20 cellular contexts compared by ENCODE assay signal in the genomic region with DNA sequence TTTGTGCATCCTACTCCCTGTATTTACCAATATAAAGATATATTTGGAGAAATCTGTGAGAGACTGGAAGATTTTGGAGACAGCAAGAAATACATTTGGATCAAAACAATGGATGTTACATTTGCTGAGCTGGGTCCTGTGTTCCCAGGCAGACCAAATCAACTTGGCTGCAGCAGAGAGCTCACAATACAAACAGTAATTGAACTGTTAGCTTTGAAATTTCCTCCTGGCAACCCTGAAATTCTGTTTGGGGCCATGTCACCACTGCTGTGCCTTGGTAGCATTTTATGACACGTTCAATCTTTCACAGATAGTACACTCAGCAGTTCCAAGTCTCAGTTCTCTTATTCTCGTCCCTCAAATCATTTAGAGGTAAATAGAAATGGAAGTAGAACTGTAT.
A peak's percentile ranks its signal among the peaks of the same experiment; 100 is the strongest.
DNase-seq lines count a peak whose midpoint lies in the region; ATAC-seq and TF ChIP-seq lines count a peak whose summit lies in the region.
"Had no signal": no experiment of that assay in that cellular context is flagged by ENCODE, and none has a peak within 500 bp of the region (broad histone marks: within the 10 kb centered on the region; RNA-seq: fewer than 3 reads in every experiment).

No MANE protein-coding gene starts in this region.

- in situ Hi-C loops in KBM-7 (cut with MboI; ENCODE audit: low pct_unique_long_range_greater_than_20kb, low sequenced_read_pairs): no loop called here

- no peak overlapping the region for H2AFZ ChIP-seq in PC-3 (ENCODE audit: low read length)

- no peak overlapping the region for H3K4me2 ChIP-seq in PC-3 (ENCODE audit: low read length)

- no peaks in the 10 kb centered on the region for H3K79me2 ChIP-seq in PC-3 (ENCODE audit: low read length)

- DNase-seq in NCI-H1105 treated with DMSO at 0.1 percent for 48 hours (lab: John Stamatoyannopoulos, UW): peak; percentile 8
- no peak for DNase-seq in NCI-H1105 (lab: John Stamatoyannopoulos, UW)
- DNase-seq in NCI-H345 (lab: John Stamatoyannopoulos, UW): peak; percentile 70
- DNase-seq in SHP77 (lab: John Stamatoyannopoulos, UW): peak; percentile 57 to 59
- DNase-seq in SKM-1 treated with dmso at 0.1 percent for 144 hours (lab: John Stamatoyannopoulos, UW; ENCODE audit: unreplicated experiment): no peak
- DNase-seq in PC-3: no peak
- no peak for DNase-seq in HuH-7 (ENCODE audit: low spot score)
- no peak for DNase-seq in KBM-7
- DNase-seq: activated gamma-delta T cell treated with Interleukin-2 at 50 U/mL for 16 hours; body of pancreas; CD4-positive, CD25-positive, alpha-beta regulatory T cell; DMS 273 treated with DMSO at 0.1 percent for 48 hours; effector CD4-positive, alpha-beta T cell; Kasumi-1; psoas muscle; stimulated activated CD4-positive, alpha-beta T cell treated with anti-CD3 and anti-CD28 coated beads, Interleukin-15, amount 100 ng/mL, for 24 hours; stimulated activated naive CD8-positive, alpha-beta T cell treated with anti-CD3 and anti-CD28 coated beads, Interleukin-15, amount 100 ng/mL, for 72 hours had no signal

- intact Hi-C loops in PC-3 (cut with micrococcal nuclease): no loop called here

- POLR2A ChIA-PET in PC-3 (lab: Charles Lee; ENCODE audit: unreplicated experiment): no interaction called here

- ATAC-seq in PC-3: no peak
- ATAC-seq: body of pancreas; psoas muscle; stimulated activated naive CD8-positive, alpha-beta T cell treated with anti-CD3 and anti-CD28 coated beads, Interleukin-15, amount 100 ng/mL, for 72 hours had no signal

- no peak overlapping the region for H3K27ac ChIP-seq in PC-3 (ENCODE audit: low read length)
- H3K27ac ChIP-seq: 22Rv1, body of pancreas, epithelial cell of prostate, psoas muscle, tibial nerve had no signal

- H3K9me2 ChIP-seq in PC-3 (replicated peaks; ENCODE audit: low read length): no peaks in the 10 kb centered on the region

- no peaks in the 10 kb centered on the region for H4K20me1 ChIP-seq in PC-3 (ENCODE audit: low read length)

- H3K27me3 ChIP-seq in PC-3 (ENCODE audit: low read length): peaks cover 8% of the 10 kb centered on the region; the same call in 1 of the 2 replicates
- H3K27me3 ChIP-seq: body of pancreas, tibial nerve had no signal

- no peaks in the 10 kb centered on the region for H3F3A ChIP-seq in PC-3 (ENCODE audit: low read length, unreplicated experiment)

- no peaks in the 10 kb centered on the region for H3K9me3 ChIP-seq in PC-3 (ENCODE audit: low read length)
- H3K9me3 ChIP-seq: body of pancreas, psoas muscle, tibial nerve had no signal

- BruUV-seq in PC-3 (replicated peaks; lab: Mats Ljungman, UMichigan): no TSS peak

- no peak for TF ChIP-seq CTCF in PC-3 (conservative IDR thresholded peaks at IDR 0.05; ENCODE audit: low read depth, low read length)

- H3K9ac ChIP-seq in PC-3 (ENCODE audit: low read length): no peak overlapping the region

- no peaks in the 10 kb centered on the region for H3K4me1 ChIP-seq in PC-3 (ENCODE audit: insufficient read depth, low read length)
- H3K4me1 ChIP-seq: body of pancreas, psoas muscle, tibial nerve had no signal

- no peak overlapping the region for H3K4me3 ChIP-seq in PC-3 (ENCODE audit: low read length)
- H3K4me3 ChIP-seq: body of pancreas, psoas muscle, tibial nerve had no signal

- CTCF ChIA-PET in PC-3 (lab: Charles Lee): no interaction called here

- no peaks in the 10 kb centered on the region for H3K36me3 ChIP-seq in PC-3 (ENCODE audit: low read depth, low read length)
- H3K36me3 ChIP-seq: tibial nerve had no signal

Comparison
In these comparisons a context has a peak if more than half of its experiments do, and no peak if none do; other contexts are left out.
1. DNase-seq: peak in NCI-H1105 treated with DMSO at 0.1 percent for 48 hours (single experiment), NCI-H345 (single experiment) and SHP77 (2 of 2); none in NCI-H1105 (single experiment), SKM-1 treated with dmso at 0.1 percent for 144 hours (single experiment), PC-3 (single experiment), HuH-7 (single experiment) and KBM-7 (single experiment).